13 cellular contexts compared by ENCODE assay signal in genomic region chr11:3042496-3043314, GRCh38. TPM values are rescaled to one million over a fixed set of nuclear protein-coding genes. Genes with fewer than 3 reads are reported as not detected.
A peak's percentile ranks its signal among the peaks of the same experiment; 100 is the strongest.
DNase-seq lines count a peak whose midpoint lies in the region; ATAC-seq and TF ChIP-seq lines count a peak whose summit lies in the region.
"Had no signal": no experiment of that assay in that cellular context is flagged by ENCODE, and none has a peak within 500 bp of the region (broad histone marks: within the 10 kb centered on the region; RNA-seq: fewer than 3 reads in every experiment).

No MANE protein-coding gene starts in this region.

- peak; percentile 19 for ATAC-seq in SK-N-SH treated with all-trans-retinoic acid at 6 μM for 48 hours
- ATAC-seq in thoracic aorta (ENCODE audit: insufficient number of reproducible peaks, low FRiP score, low read depth), result peak; percentile 54
- ATAC-seq: stimulated activated naive B cell treated with anti-CD40 and anti-IgM and Interleukin-4, amounts not matched to agents 10 μg/mL and 1 μg/mL and 100 μg/mL, for 72 hours had no signal

- no peak overlapping the region for H3K4me3 Mint-ChIP-seq in dendritic cell treated with granulocyte-macrophage colony-stimulating factor and Interleukin-4, amounts not matched to agents 40 ng/mL and 50 ng/mL, for 4 days
- H3K4me3 Mint-ChIP-seq: nephron; stimulated activated naive B cell treated with anti-CD40 and anti-IgM and Interleukin-4, amounts not matched to agents 10 μg/mL and 1 μg/mL and 100 μg/mL, for 72 hours had no signal

- peak overlapping the region; percentile 57 for H3K27ac ChIP-seq in muscle layer of colon (ENCODE audit: low read depth, low read length)
- H3K27ac ChIP-seq in thoracic aorta, result peak overlapping the region; percentile 89
- H3K27ac ChIP-seq in SJCRH30, result no peak overlapping the region
- H3K27ac ChIP-seq: VCaP had no signal

- H3K27me3 ChIP-seq in muscle layer of colon (ENCODE audit: control insufficient read depth in 1 of 2, insufficient read depth in 2 of 2, low read length in 2 of 2) (no peaks in the 10 kb centered on the region), thoracic aorta (replicated peaks; ENCODE audit: insufficient read depth) (no peaks in the 10 kb centered on the region), SJCRH30 (no peaks in the 10 kb centered on the region)

- H3K27ac Mint-ChIP-seq in dendritic cell treated with granulocyte-macrophage colony-stimulating factor and Interleukin-4, amounts not matched to agents 40 ng/mL and 50 ng/mL, for 4 days, result peak overlapping the region; percentile 20
- H3K27ac Mint-ChIP-seq: nephron had no signal

- H3K36me3 ChIP-seq in muscle layer of colon (ENCODE audit: insufficient read depth, low read length) (peaks cover 32% of the 10 kb centered on the region), thoracic aorta (peaks cover 28% of the 10 kb centered on the region), SJCRH30 (peaks cover 14% of the 10 kb centered on the region)

- intact Hi-C loops in dendritic cell treated with granulocyte-macrophage colony-stimulating factor and Interleukin-4, amounts not matched to agents 40 ng/mL and 50 ng/mL, for 4 days (cut with micrococcal nuclease), result no loop called here

- no peak overlapping the region for H3K4me3 ChIP-seq in muscle layer of colon (ENCODE audit: low read depth in 1 of 2, low read length in 2 of 2)
- no peak overlapping the region for H3K4me3 ChIP-seq in thoracic aorta
- no peak overlapping the region for H3K4me3 ChIP-seq in SJCRH30

- no peak for DNase-seq in thoracic aorta (ENCODE audit: low spot score)
- no peak for DNase-seq in SJCRH30
- DNase-seq in activated CD4-positive, CD25-positive, alpha-beta regulatory T cell (lab: John Stamatoyannopoulos, UW), result no peak
- DNase-seq in stimulated activated CD8-positive, alpha-beta memory T cell treated with anti-CD3 and anti-CD28 coated beads, Interleukin-4, amount 100 ng/mL, for 48 hours, result no peak
- DNase-seq: NCI-H1417 treated with DMSO at 0.1 percent for 48 hours; NCI-H526; SHP77 treated with DMSO at 0.1 percent for 48 hours; stimulated activated naive B cell treated with anti-CD40 and anti-IgM and Interleukin-4, amounts not matched to agents 10 μg/mL and 1 μg/mL and 100 μg/mL, for 72 hours had no signal

- H3K9me3 ChIP-seq in muscle layer of colon (ENCODE audit: low read length) (no peaks in the 10 kb centered on the region), thoracic aorta (no peaks in the 10 kb centered on the region), SJCRH30 (replicated peaks) (no peaks in the 10 kb centered on the region)

- H3K36me3 Mint-ChIP-seq in dendritic cell treated with granulocyte-macrophage colony-stimulating factor and Interleukin-4, amounts not matched to agents 40 ng/mL and 50 ng/mL, for 4 days (ENCODE audit: low read depth), result peaks cover 100% of the 10 kb centered on the region

- H3K9ac ChIP-seq in muscle layer of colon (ENCODE audit: low read length), result no peak overlapping the region

- H3K4me1 Mint-ChIP-seq in dendritic cell treated with granulocyte-macrophage colony-stimulating factor and Interleukin-4, amounts not matched to agents 40 ng/mL and 50 ng/mL, for 4 days (ENCODE audit: low read depth), result peaks cover 21% of the 10 kb centered on the region
- H3K4me1 Mint-ChIP-seq: nephron had no signal

- no peaks in the 10 kb centered on the region for H3K9me3 Mint-ChIP-seq in dendritic cell treated with granulocyte-macrophage colony-stimulating factor and Interleukin-4, amounts not matched to agents 40 ng/mL and 50 ng/mL, for 4 days
- H3K9me3 Mint-ChIP-seq: nephron; stimulated activated naive B cell treated with anti-CD40 and anti-IgM and Interleukin-4, amounts not matched to agents 10 μg/mL and 1 μg/mL and 100 μg/mL, for 72 hours had no signal

- no peak for TF ChIP-seq CTCF in thoracic aorta (IDR thresholded peaks at IDR 0.05)

- H3K27me3 Mint-ChIP-seq in dendritic cell treated with granulocyte-macrophage colony-stimulating factor and Interleukin-4, amounts not matched to agents 40 ng/mL and 50 ng/mL, for 4 days, result no peaks in the 10 kb centered on the region
- H3K27me3 Mint-ChIP-seq: stimulated activated naive B cell treated with anti-CD40 and anti-IgM and Interleukin-4, amounts not matched to agents 10 μg/mL and 1 μg/mL and 100 μg/mL, for 72 hours had no signal

- peaks cover 23% of the 10 kb centered on the region for H3K4me1 ChIP-seq in muscle layer of colon (ENCODE audit: insufficient read depth, low read length)
- H3K4me1 ChIP-seq in thoracic aorta (ENCODE audit: control insufficient read depth in 1 of 2, low read depth in 2 of 2), result peaks cover 18 to 31% of the 10 kb centered on the region in 2 donors
- H3K4me1 ChIP-seq in SJCRH30, result no peaks in the 10 kb centered on the region

TF ChIP-seq in SK-N-SH treated with all-trans-retinoic acid at 6 μM for 48 hours, 23 proteins besides CTCF, POLR2A, EP300 and RAD21:
- TF ChIP-seq ISL1 (CRISPR knock-in tag; IDR thresholded peaks at IDR 0.05), result no peak
TF ChIP-seq in SK-N-SH treated with all-trans-retinoic acid at 6 μM for 48 hours: peak in this region for 0.

RNA-seq across cellular contexts. Expression of gene CARS1, which starts 14.5 kb away (rescaled TPM):
- total RNA-seq in thoracic aorta, result 10 to 100 TPM; 38.4 to 56.5 TPM
- total RNA-seq in SJCRH30 (2014; rRNA removed; shearing (Covaris generic)), result 25.0 and 32.0 TPM in 2 replicates

RNA-seq across cellular contexts. Expression of gene NAP1L4, which starts 50.6 kb away (rescaled TPM):
- total RNA-seq in thoracic aorta, result 10 to 100 TPM; 62.8 to 83.7 TPM
- 135 and 168 TPM in 2 replicates for total RNA-seq in SJCRH30 (2014; rRNA removed; shearing (Covaris generic))
